Comparison of ENCODE assay signal across 8 cellular contexts in genomic region chr13:49494645-49495044, GRCh38. TPM values are rescaled to one million over a fixed set of nuclear protein-coding genes. Genes with fewer than 3 reads are reported as not detected.
DNase-seq lines count a peak whose midpoint lies in the region; ATAC-seq and TF ChIP-seq lines count a peak whose summit lies in the region.

No MANE protein-coding gene starts in this region.

- no peaks in the 10 kb centered on the region for H3K9me3 ChIP-seq in left lung
- no peaks in the 10 kb centered on the region for H3K9me3 ChIP-seq in upper lobe of right lung

- H3K9me3 Mint-ChIP-seq in activated naive CD4-positive, alpha-beta T cell treated with anti-CD3 and anti-CD28 coated beads, Interleukin-2, amount 10 ng/mL, durations not matched to agents 7 days and 5 days, result no peaks in the 10 kb centered on the region
- H3K9me3 Mint-ChIP-seq in activated CD4-positive, alpha-beta memory T cell treated with anti-CD3 and anti-CD28 coated beads for 36 hours, result no peaks in the 10 kb centered on the region

- POLR2A ChIA-PET in activated CD4-positive, alpha-beta memory T cell treated with anti-CD3 and anti-CD28 coated beads for 36 hours (lab: Charles Lee), result no interaction called here

- H3K36me3 Mint-ChIP-seq in activated naive CD4-positive, alpha-beta T cell treated with anti-CD3 and anti-CD28 coated beads, Interleukin-2, amount 10 ng/mL, durations not matched to agents 7 days and 5 days, result peaks cover 37% of the 10 kb centered on the region
- peaks cover 35% of the 10 kb centered on the region for H3K36me3 Mint-ChIP-seq in activated CD4-positive, alpha-beta memory T cell treated with anti-CD3 and anti-CD28 coated beads for 36 hours

- H3K27ac ChIP-seq in left lung (peak overlapping the region; percentile 96 to 99), upper lobe of right lung (peak overlapping the region; percentile 93)

- TF ChIP-seq CTCF in left lung (IDR thresholded peaks at IDR 0.05), result no peak
- no peak for TF ChIP-seq CTCF in upper lobe of right lung (IDR thresholded peaks at IDR 0.05)

- ATAC-seq in left lung (no peak), upper lobe of right lung (no peak), GM19463 (IDR thresholded peaks at IDR 0.05; ENCODE audit: unreplicated experiment) (no peak), HG02981 (IDR thresholded peaks at IDR 0.05; ENCODE audit: unreplicated experiment) (no peak)

- H3K4me1 Mint-ChIP-seq in activated naive CD4-positive, alpha-beta T cell treated with anti-CD3 and anti-CD28 coated beads, Interleukin-2, amount 10 ng/mL, durations not matched to agents 7 days and 5 days, result peaks cover 51% of the 10 kb centered on the region
- peaks cover 41% of the 10 kb centered on the region for H3K4me1 Mint-ChIP-seq in activated CD4-positive, alpha-beta memory T cell treated with anti-CD3 and anti-CD28 coated beads for 36 hours (ENCODE audit: low read depth)

- DNase-seq in activated naive CD4-positive, alpha-beta T cell treated with anti-CD3 and anti-CD28 coated beads, Interleukin-2, amount 10 ng/mL, durations not matched to agents 7 days and 5 days, result no peak
- DNase-seq in activated naive CD4-positive, alpha-beta T cell treated with anti-CD3 and anti-CD28 coated beads, Interleukin-2, amount 50 U/mL, for 16 hours, result no peak
- no peak for DNase-seq in activated CD4-positive, alpha-beta memory T cell treated with anti-CD3 and anti-CD28 coated beads for 36 hours
- DNase-seq in left lung (no peak), upper lobe of right lung (no peak)
- no peak for DNase-seq in effector CD8-positive, alpha-beta T cell (lab: John Stamatoyannopoulos, UW)

- peak overlapping the region; percentile 96 for H3K4me3 Mint-ChIP-seq in activated naive CD4-positive, alpha-beta T cell treated with anti-CD3 and anti-CD28 coated beads, Interleukin-2, amount 10 ng/mL, durations not matched to agents 7 days and 5 days
- H3K4me3 Mint-ChIP-seq in activated CD4-positive, alpha-beta memory T cell treated with anti-CD3 and anti-CD28 coated beads for 36 hours, result peak overlapping the region; percentile 91

- H3K4me1 ChIP-seq in left lung (peaks cover 6 to 25% of the 10 kb centered on the region in 2 donors), upper lobe of right lung (peaks cover 7% of the 10 kb centered on the region)

- H3K27me3 ChIP-seq in left lung (no peaks in the 10 kb centered on the region), upper lobe of right lung (no peaks in the 10 kb centered on the region)

- peak overlapping the region; percentile 51 to 66 for H3K4me3 ChIP-seq in left lung
- peak overlapping the region; percentile 58 for H3K4me3 ChIP-seq in upper lobe of right lung

- H3K36me3 ChIP-seq in left lung, result peaks cover 0 to 15% of the 10 kb centered on the region in 2 donors
- H3K36me3 ChIP-seq in upper lobe of right lung, result peaks cover 20% of the 10 kb centered on the region

- intact Hi-C loops in activated CD4-positive, alpha-beta memory T cell treated with anti-CD3 and anti-CD28 coated beads for 36 hours (cut with micrococcal nuclease), result loop anchor here (1.0 to 5.0 kb wide), 6 partner anchors 40 to 1958 kb away; partner anchors contain the start of genes CAB39L, FNDC3A, INTS6 and KPNA3
- intact Hi-C loops in left lung (cut with DNase I), result no loop called here
- intact Hi-C loops in upper lobe of right lung (cut with DNase I), result no loop called here

- peak overlapping the region; percentile 99 for H3K27ac Mint-ChIP-seq in activated naive CD4-positive, alpha-beta T cell treated with anti-CD3 and anti-CD28 coated beads, Interleukin-2, amount 10 ng/mL, durations not matched to agents 7 days and 5 days
- peak overlapping the region; percentile 98 for H3K27ac Mint-ChIP-seq in activated CD4-positive, alpha-beta memory T cell treated with anti-CD3 and anti-CD28 coated beads for 36 hours

- CTCF ChIA-PET in activated naive CD4-positive, alpha-beta T cell treated with anti-CD3 and anti-CD28 coated beads, Interleukin-2, amount 10 ng/mL, durations not matched to agents 7 days and 5 days (lab: Charles Lee), result no interaction called here
- CTCF ChIA-PET in activated CD4-positive, alpha-beta memory T cell treated with anti-CD3 and anti-CD28 coated beads for 36 hours (lab: Charles Lee), result interaction anchor here (1.4 kb wide), 1 partner anchor 12 kb away, joined by 3 read pairs; no protein-coding TSS in a partner anchor

- H3K27me3 Mint-ChIP-seq in activated naive CD4-positive, alpha-beta T cell treated with anti-CD3 and anti-CD28 coated beads, Interleukin-2, amount 10 ng/mL, durations not matched to agents 7 days and 5 days, result no peaks in the 10 kb centered on the region
- no peaks in the 10 kb centered on the region for H3K27me3 Mint-ChIP-seq in activated CD4-positive, alpha-beta memory T cell treated with anti-CD3 and anti-CD28 coated beads for 36 hours

RNA-seq across cellular contexts. Expression of gene PHF11, which starts 1.1 kb away (rescaled TPM):
- total RNA-seq in activated CD4-positive, alpha-beta memory T cell treated with anti-CD3 and anti-CD28 coated beads for 36 hours, result 10 to 100 TPM; 89.2 to 99.4 TPM
- total RNA-seq in left lung (10 to 100 TPM; 42.9 to 55.5 TPM), upper lobe of right lung (57.7 TPM)

RNA-seq across cellular contexts. Expression of gene SETDB2, which starts 50.6 kb away (rescaled TPM):
- total RNA-seq in activated CD4-positive, alpha-beta memory T cell treated with anti-CD3 and anti-CD28 coated beads for 36 hours, result 10 to 100 TPM; 13.9 to 15.9 TPM
- total RNA-seq in left lung (10 to 100 TPM; 11.4 to 14.0 TPM), upper lobe of right lung (18.1 TPM)

RNA-seq across cellular contexts. Expression of gene CAB39L, which starts 50.8 kb away (rescaled TPM):
- total RNA-seq in activated CD4-positive, alpha-beta memory T cell treated with anti-CD3 and anti-CD28 coated beads for 36 hours, result 1 to 10 TPM; 5.6 to 6.3 TPM
- 10 to 100 TPM in 1 of 2 donors, 1 to 10 TPM in 1; 8.6 to 12.8 TPM for total RNA-seq in left lung
- 18.0 TPM for total RNA-seq in upper lobe of right lung
